24 cellular contexts compared by ENCODE assay signal in the genomic region with DNA sequence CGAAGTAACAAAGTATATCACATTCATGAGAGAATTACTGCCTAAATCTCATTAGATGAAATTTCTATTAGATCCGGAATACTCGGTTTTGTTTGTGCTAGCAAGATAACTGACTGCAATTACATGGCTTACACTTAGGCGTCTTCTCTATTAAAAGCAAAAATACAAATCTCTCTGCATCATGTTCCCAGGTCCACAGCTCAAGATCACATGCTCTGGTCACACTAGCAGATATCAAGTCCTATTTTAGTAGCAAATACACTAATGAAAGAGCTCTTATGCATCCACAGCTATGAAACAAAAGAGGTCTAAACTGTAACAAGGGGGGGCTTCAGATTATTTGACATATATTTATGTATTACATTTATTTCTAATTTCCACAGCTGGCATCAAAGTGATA.
"Had no signal": no experiment of that assay in that cellular context is flagged by ENCODE, and none has a peak within 500 bp of the region (broad histone marks: within the 10 kb centered on the region; RNA-seq: fewer than 3 reads in every experiment).

No MANE protein-coding gene starts in this region.

- H3K27ac Mint-ChIP-seq: activated CD4-positive, alpha-beta T cell treated with anti-CD3 and anti-CD28 coated beads for 36 hours; activated CD8-positive, alpha-beta T cell treated with anti-CD3 and anti-CD28 coated beads for 36 hours; activated naive CD8-positive, alpha-beta T cell treated with anti-CD3 and anti-CD28 coated beads, Interleukin-2, amount 10 ng/mL, durations not matched to agents 7 days and 5 days; activated T-cell treated with anti-CD3 and anti-CD28 coated beads, Interleukin-2, amount 50 U/mL, for 72 hours; activated T-helper 2 cell treated with anti-CD3 and anti-CD28 coated beads, Interferon-gamma antibody, Interleukin-2, Interleukin-4, amounts not matched to agents 10 μg/mL and 5 μg/mL and 100 μg/mL, durations not matched to agents 14 hours and 24 hours and 36 hours had no signal

- H3K4me1 Mint-ChIP-seq: activated CD4-positive, alpha-beta T cell treated with anti-CD3 and anti-CD28 coated beads for 36 hours; activated naive CD8-positive, alpha-beta T cell treated with anti-CD3 and anti-CD28 coated beads, Interleukin-2, amount 10 ng/mL, durations not matched to agents 7 days and 5 days had no signal

- H3K36me3 Mint-ChIP-seq: activated naive CD8-positive, alpha-beta T cell treated with anti-CD3 and anti-CD28 coated beads, Interleukin-2, amount 10 ng/mL, durations not matched to agents 7 days and 5 days had no signal

- H3K9ac ChIP-seq: SK-N-SH had no signal

- DNase-seq: activated CD4-positive, alpha-beta T cell treated with anti-CD3 and anti-CD28 coated beads for 36 hours; activated CD8-positive, alpha-beta memory T cell treated with anti-CD3 and anti-CD28 coated beads, Interleukin-2, amount 50 U/mL, for 4 hours; activated CD8-positive, alpha-beta T cell treated with anti-CD3 and anti-CD28 coated beads for 36 hours; activated gamma-delta T cell treated with Interleukin-2 at 50 U/mL for 16 hours; activated naive CD4-positive, alpha-beta T cell treated with anti-CD3 and anti-CD28 coated beads, Interleukin-2, amount 50 U/mL, for 16 hours; activated naive CD8-positive, alpha-beta T cell treated with anti-CD3 and anti-CD28 coated beads, Interleukin-2, amount 10 ng/mL, durations not matched to agents 7 days and 5 days; activated T-cell treated with anti-CD3 and anti-CD28 coated beads, Interleukin-2, amount 50 U/mL, for 72 hours; adrenal gland; aorta; MG63; NCI-H1092 treated with DMSO at 0.1 percent for 48 hours; NCI-H1417 treated with DMSO at 0.1 percent for 48 hours; NCI-H1694 treated with DMSO at 0.1 percent for 48 hours; NCI-H2029 treated with DMSO at 0.1 percent for 48 hours; NCI-H345; NCI-H510A; NCI-H526 treated with DMSO at 0.1 percent for 48 hours; NCI-H82; SJCRH30; SK-N-SH; T-helper 1 cell; WERI-Rb-1 had no signal

- H3K4me1 ChIP-seq: adrenal gland, breast epithelium, SJCRH30 had no signal

- H3K27me3 ChIP-seq: adrenal gland, breast epithelium, MG63, SJCRH30 had no signal

- H3K4me3 ChIP-seq: adrenal gland, breast epithelium, MG63, SJCRH30 had no signal

- H3K9me3 ChIP-seq: adrenal gland, breast epithelium, MG63, SJCRH30, SK-N-SH had no signal

- H3K36me3 ChIP-seq: adrenal gland, breast epithelium, MG63, SJCRH30, WERI-Rb-1 had no signal

- H3K4me2 ChIP-seq: SK-N-SH had no signal

- H3K9me3 Mint-ChIP-seq: activated CD8-positive, alpha-beta T cell treated with anti-CD3 and anti-CD28 coated beads for 36 hours; activated naive CD8-positive, alpha-beta T cell treated with anti-CD3 and anti-CD28 coated beads, Interleukin-2, amount 10 ng/mL, durations not matched to agents 7 days and 5 days had no signal

- H3K27ac ChIP-seq: adrenal gland, breast epithelium, SJCRH30, WERI-Rb-1 had no signal

- H3K4me3 Mint-ChIP-seq: activated CD4-positive, alpha-beta T cell treated with anti-CD3 and anti-CD28 coated beads for 36 hours; activated CD8-positive, alpha-beta T cell treated with anti-CD3 and anti-CD28 coated beads for 36 hours; activated naive CD8-positive, alpha-beta T cell treated with anti-CD3 and anti-CD28 coated beads, Interleukin-2, amount 10 ng/mL, durations not matched to agents 7 days and 5 days; activated T-cell treated with anti-CD3 and anti-CD28 coated beads, Interleukin-2, amount 50 U/mL, for 72 hours had no signal
